Comparison of ENCODE assay signal across 7 cellular contexts in genomic region chr1:153790282-153790995, GRCh38. TPM values are rescaled to one million over a fixed set of nuclear protein-coding genes. Genes with fewer than 3 reads are reported as not detected.
DNase-seq lines count a peak whose midpoint lies in the region; ATAC-seq and TF ChIP-seq lines count a peak whose summit lies in the region.

No MANE protein-coding gene starts in this region.

- H3K27me3 ChIP-seq in lung (ENCODE audit: control insufficient read depth, insufficient read depth) = no peaks in the 10 kb centered on the region
- H3K27me3 ChIP-seq in thyroid gland = no peaks in the 10 kb centered on the region

- intact Hi-C loops in thyroid gland (cut with DNase I) = loop anchor here (10.0 kb wide), 1 partner anchor 154 kb away; the partner anchor contains the start of gene DENND4B

- H3K36me3 ChIP-seq in lung (ENCODE audit: control insufficient read depth in 2 of 2, insufficient read depth in 2 of 2, low read length in 2 of 2) = no peaks in the 10 kb centered on the region
- H3K36me3 ChIP-seq in thyroid gland = no peaks in the 10 kb centered on the region

- H3K4me3 ChIP-seq in lung (no peak overlapping the region), thyroid gland (replicated peaks in 1 of 3) (no peak overlapping the region)

- DNase-seq in NCI-H69 (lab: John Stamatoyannopoulos, UW) (peak; percentile 70), cerebellar cortex (ENCODE audit: low spot score) (peak; percentile 90), lung (ENCODE audit: low spot score) (peak; percentile 62), thyroid gland (peak; percentile 38 to 41), D341Med (ENCODE audit: low spot score) (no peak)
- no peak for DNase-seq in stimulated activated CD4-positive, alpha-beta T cell treated with anti-CD3 and anti-CD28 coated beads, Interleukin-4, amount 100 ng/mL, for 24 hours

- H3K27ac ChIP-seq in lung (ENCODE audit: low read depth in 1 of 2, low read length in 1 of 2) = peak overlapping the region; percentile 89 to 92
- peak overlapping the region; percentile 16 to 82 (median 77) for H3K27ac ChIP-seq in thyroid gland

- TF ChIP-seq POLR2A in thyroid gland (IDR thresholded peaks at IDR 0.05) = no peak

- H3K9me3 ChIP-seq in lung (ENCODE audit: control insufficient read depth in 2 of 2, insufficient read depth in 1 of 2, low read length in 1 of 2) = no peaks in the 10 kb centered on the region
- no peaks in the 10 kb centered on the region for H3K9me3 ChIP-seq in thyroid gland

- 38 to 39% methylated on average over 16 of the region's 16 CpGs for WGBS in lung, 2 donors
- WGBS in thyroid gland, 2 donors = 38 to 45% methylated on average over 16 of the region's 16 CpGs

- peak; percentile 6 for ATAC-seq in GM19023 (IDR thresholded peaks at IDR 0.05; ENCODE audit: unreplicated experiment)
- peak; percentile 42 for ATAC-seq in lung (ENCODE audit: insufficient read depth, low FRiP score)

- TF ChIP-seq CTCF in lung (IDR thresholded peaks at IDR 0.05; ENCODE audit: control extremely low read depth, extremely low read depth) = no peak
- TF ChIP-seq CTCF in thyroid gland (IDR thresholded peaks at IDR 0.05) = no peak

- H3K4me1 ChIP-seq in lung (ENCODE audit: control insufficient read depth in 2 of 2, insufficient read depth in 2 of 2, low read length in 2 of 2) (peaks cover 4 to 15% of the 10 kb centered on the region in 2 donors), thyroid gland (peaks cover 4 to 9% of the 10 kb centered on the region in 2 donors)

RNA-seq across cellular contexts. Expression of gene SLC27A3, which starts 15.2 kb away (rescaled TPM):
- total RNA-seq in lung (100 to 1,000 TPM in 1 of 2 donors, 10 to 100 TPM in 1; 15.8 to 162 TPM), thyroid gland (10 to 100 TPM; 14.4 to 32.5 (median 23.2) TPM)
- polyA plus RNA-seq in lung = 100 to 1,000 TPM in 1 of 2 donors, 10 to 100 TPM in 1; 53.9 to 223 TPM

Comparison
In these comparisons a context has a peak if more than half of its experiments do, and no peak if none do; other contexts are left out.
1. DNase-seq: peak in NCI-H69 (single experiment), cerebellar cortex (single experiment), lung (single experiment) and thyroid gland (2 of 2); none in stimulated activated CD4-positive, alpha-beta T cell treated with anti-CD3 and anti-CD28 coated beads, Interleukin-4, amount 100 ng/mL, for 24 hours (single experiment) and D341Med (single experiment).